Comparison of ENCODE assay signal across 8 cellular contexts in genomic region chr6:4281341-4282293, GRCh38.
DNase-seq lines count a peak whose midpoint lies in the region; ATAC-seq, FAIRE-seq and TF ChIP-seq lines count a peak whose summit lies in the region.

No MANE protein-coding gene starts in this region.

- H3K79me2 ChIP-seq in neural progenitor cell (ENCODE audit: low read depth), result no peaks in the 10 kb centered on the region

- TF ChIP-seq CTCF in GM12873 (IDR thresholded peaks at IDR 0.05; ENCODE audit: insufficient read depth, low read depth, low read length, missing control alignments) (peak; percentile 58), NB4 (IDR thresholded peaks at IDR 0.05; ENCODE audit: low read depth, low read length) (no peak), activated B cell treated with CpG ODN at 0.5 μM for 24 hours (IDR thresholded peaks at IDR 0.05) (no peak), foreskin keratinocyte (conservative IDR thresholded peaks at IDR 0.05) (peak; percentile 87), neural progenitor cell (IDR thresholded peaks at IDR 0.05) (peak; percentile 41), D721Med (IDR thresholded peaks at IDR 0.05; ENCODE audit: insufficient read depth, missing control alignments) (no peak)

- H3K36me3 Mint-ChIP-seq in activated B cell treated with CpG ODN at 0.5 μM for 24 hours (ENCODE audit: low read depth) (no peaks in the 10 kb centered on the region), neural progenitor cell (no peaks in the 10 kb centered on the region)

- H3K4me3 Mint-ChIP-seq in activated B cell treated with CpG ODN at 0.5 μM for 24 hours (peak overlapping the region; percentile 73), neural progenitor cell (no peak overlapping the region)

- FAIRE-seq in D721Med (lab: Jason Lieb, UNC), result no peak

- H3K9me3 Mint-ChIP-seq in activated B cell treated with CpG ODN at 0.5 μM for 24 hours (no peaks in the 10 kb centered on the region), neural progenitor cell (peaks cover 2% of the 10 kb centered on the region)

- H3F3A ChIP-seq in neural progenitor cell (ENCODE audit: low read depth), result no peaks in the 10 kb centered on the region

- H3K27ac ChIP-seq in foreskin keratinocyte (peak overlapping the region; percentile 98), neural progenitor cell (no peak overlapping the region)

- POLR2A ChIA-PET in activated B cell treated with CpG ODN at 0.5 μM for 24 hours (lab: Charles Lee), result interaction anchor here (0.9 to 1.2 kb wide), 3 partner anchors 55 to 495 kb away, joined by 3 to 7 read pairs (median 3); partner anchors contain the start of gene CDYL
- POLR2A ChIA-PET in HEK293T (lab: Yijun Ruan, JAX), result no interaction called here

- no peaks in the 10 kb centered on the region for H3K27me3 ChIP-seq in foreskin keratinocyte
- H3K27me3 ChIP-seq in neural progenitor cell, result peaks cover 31% of the 10 kb centered on the region

- H3K27me3 Mint-ChIP-seq in activated B cell treated with CpG ODN at 0.5 μM for 24 hours, result peaks cover 26% of the 10 kb centered on the region
- H3K27me3 Mint-ChIP-seq in neural progenitor cell (ENCODE audit: insufficient read depth, low read depth), result peaks cover 11% of the 10 kb centered on the region

- peaks cover 10% of the 10 kb centered on the region for H3K4me1 ChIP-seq in foreskin keratinocyte
- H3K4me1 ChIP-seq in neural progenitor cell, result peaks cover 12% of the 10 kb centered on the region

- H3K36me3 ChIP-seq in neural progenitor cell, result no peaks in the 10 kb centered on the region

- ATAC-seq in GM21825 (IDR thresholded peaks at IDR 0.05; ENCODE audit: unreplicated experiment) (peak; percentile 89), activated B cell treated with CpG ODN at 0.5 μM for 24 hours (ENCODE audit: low read depth) (peak; percentile 97), foreskin keratinocyte (peak; percentile 91)

- H3K4me1 Mint-ChIP-seq in activated B cell treated with CpG ODN at 0.5 μM for 24 hours, result peaks cover 18% of the 10 kb centered on the region
- peaks cover 9% of the 10 kb centered on the region for H3K4me1 Mint-ChIP-seq in neural progenitor cell

- H3K27ac Mint-ChIP-seq in activated B cell treated with CpG ODN at 0.5 μM for 24 hours, result peak overlapping the region; percentile 76
- peak overlapping the region; percentile 57 for H3K27ac Mint-ChIP-seq in neural progenitor cell

- CTCF ChIA-PET in activated B cell treated with CpG ODN at 0.5 μM for 24 hours (lab: Charles Lee), result interaction anchor here (0.7 to 2.2 kb wide), 10 partner anchors 462 to 1121 kb away, joined by 3 to 13 read pairs (median 4); no protein-coding TSS in a partner anchor
- CTCF ChIA-PET in HEK293T (lab: Yijun Ruan, JAX), result interaction anchor here (1.0 kb wide), 2 partner anchors 27 to 42 kb away, joined by 3 read pairs; no protein-coding TSS in a partner anchor

- H3K4me2 ChIP-seq in neural progenitor cell, result peak overlapping the region; percentile 72

- H4K20me1 ChIP-seq in neural progenitor cell (ENCODE audit: low read depth), result no peaks in the 10 kb centered on the region

- intact Hi-C loops in activated B cell treated with CpG ODN at 0.5 μM for 24 hours (cut with micrococcal nuclease), result loop anchor here (1.0 to 5.0 kb wide), 9 partner anchors 56 to 861 kb away; partner anchors contain the start of genes CDYL and RPP40

- H3K9ac ChIP-seq in neural progenitor cell, result no peak overlapping the region

- H3K4me3 ChIP-seq in NB4 (ENCODE audit: low read depth, low read length) (no peak overlapping the region), neural progenitor cell (peak overlapping the region; percentile 36)

- H2AFZ ChIP-seq in neural progenitor cell (replicated peaks), result peak overlapping the region; percentile 57

- DNase-seq in NB4 (ENCODE audit: low read depth), result peak; percentile 16
- DNase-seq in activated B cell treated with CpG ODN at 0.5 μM for 24 hours, result peak; percentile 60
- DNase-seq in foreskin keratinocyte, result peak; percentile 99 to 100
- DNase-seq in neural progenitor cell (ENCODE audit: low spot score), result peak; percentile 67
- DNase-seq in HEK293T (ENCODE audit: extremely low spot score), result no peak
- no peak for DNase-seq in D721Med (ENCODE audit: insufficient read length, low spot score)

- TF ChIP-seq POLR2A in NB4 (IDR thresholded peaks at IDR 0.05; ENCODE audit: extremely low read depth, insufficient read length), result no peak

- H3K9me3 ChIP-seq in neural progenitor cell (ENCODE audit: low read depth), result no peaks in the 10 kb centered on the region

TF ChIP-seq in HEK293T, 16 proteins besides CTCF, POLR2A, EP300 and RAD21:
- TF ChIP-seq L3MBTL2 (conservative IDR thresholded peaks at IDR 0.05), result no peak
- no peak for TF ChIP-seq PKNOX1 (IDR thresholded peaks at IDR 0.05)
- no peak for TF ChIP-seq FOXM1 (IDR thresholded peaks at IDR 0.05; ENCODE audit: borderline replicate concordance)
- no peak for TF ChIP-seq SUZ12 (IDR thresholded peaks at IDR 0.05)
- TF ChIP-seq ARNT (IDR thresholded peaks at IDR 0.05), result no peak
- TF ChIP-seq HDGF (IDR thresholded peaks at IDR 0.05; ENCODE audit: borderline replicate concordance), result no peak
- no peak for TF ChIP-seq LEF1 (IDR thresholded peaks at IDR 0.05; ENCODE audit: borderline replicate concordance)
- no peak for TF ChIP-seq ELF4 (IDR thresholded peaks at IDR 0.05)
- TF ChIP-seq FOXA1 (IDR thresholded peaks at IDR 0.05), result no peak
- no peak for TF ChIP-seq SP1 (IDR thresholded peaks at IDR 0.05)
- no peak for TF ChIP-seq TARDBP (IDR thresholded peaks at IDR 0.05)
- TF ChIP-seq ZNF384 (IDR thresholded peaks at IDR 0.05), result no peak
TF ChIP-seq in HEK293T: peak in this region for 0.

Comparison
In these comparisons a context has a peak if more than half of its experiments do, and no peak if none do; other contexts are left out.
1. CTCF ChIP-seq: peak in GM12873 (single experiment), foreskin keratinocyte (single experiment) and neural progenitor cell (single experiment); none in NB4 (single experiment), activated B cell treated with CpG ODN at 0.5 μM for 24 hours (single experiment) and D721Med (single experiment).
2. DNase-seq: peak in NB4 (single experiment), activated B cell treated with CpG ODN at 0.5 μM for 24 hours (single experiment), foreskin keratinocyte (2 of 2) and neural progenitor cell (single experiment); none in HEK293T (single experiment) and D721Med (single experiment).
3. Peak in every context shown above with its lines, with median percentiles within 50 percentile points of each other: ATAC-seq.